In the genomic region with DNA sequence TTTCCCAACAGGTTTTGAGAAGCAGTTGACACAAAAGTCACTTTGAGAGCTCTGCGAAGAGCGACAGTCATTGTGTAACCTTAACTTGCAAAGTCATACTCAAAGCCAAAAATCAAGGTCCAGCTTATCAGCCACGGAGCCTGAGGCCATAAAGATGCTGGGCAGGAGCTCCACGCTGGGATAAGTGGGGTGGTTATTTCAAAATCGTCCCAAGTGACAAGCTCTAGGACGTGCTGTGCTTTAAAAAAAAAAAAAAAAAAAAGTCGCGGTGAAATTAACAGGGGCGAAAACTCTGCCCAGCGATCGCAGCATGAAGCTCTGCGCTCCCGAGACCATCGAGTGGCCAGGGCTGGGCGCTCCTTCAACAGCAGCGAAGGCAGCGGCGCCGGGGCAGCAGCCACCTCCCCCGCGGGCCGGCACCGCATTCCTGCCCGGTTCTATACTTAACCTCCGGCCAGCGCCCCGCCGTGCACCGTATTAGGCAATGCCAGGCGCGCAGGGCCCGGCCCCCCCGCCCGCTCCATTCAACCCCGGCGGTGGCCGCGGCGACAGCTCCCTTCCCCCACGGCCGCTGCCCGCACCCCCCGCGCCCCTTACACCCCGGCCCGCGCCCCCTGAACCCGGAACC, we compare ENCODE assay signal across 8 cellular contexts. TPM values are rescaled to one million over a fixed set of nuclear protein-coding genes. Genes with fewer than 3 reads are reported as not detected.
DNase-seq lines count a peak whose midpoint lies in the region; ATAC-seq and TF ChIP-seq lines count a peak whose summit lies in the region.

No MANE protein-coding gene starts in this region.

- H3K4me3 ChIP-seq in AG10803 (ENCODE audit: low read length) (peak overlapping the region; percentile 77), ovary (peak overlapping the region; percentile 75)

- no peaks in the 10 kb centered on the region for H3K9me3 ChIP-seq in ovary

- WGBS in ovary, 3 donors = 3 to 7% (median 5%) methylated on average over 29 to 48 of the region's 48 CpGs

- peaks cover 24% of the 10 kb centered on the region for H3K27me3 Mint-ChIP-seq in activated naive CD8-positive, alpha-beta T cell treated with anti-CD3 and anti-CD28 coated beads, Interleukin-2, amount 10 ng/mL, durations not matched to agents 7 days and 5 days

- peaks cover 6% of the 10 kb centered on the region for H3K4me1 Mint-ChIP-seq in activated naive CD8-positive, alpha-beta T cell treated with anti-CD3 and anti-CD28 coated beads, Interleukin-2, amount 10 ng/mL, durations not matched to agents 7 days and 5 days

- peak overlapping the region; percentile 28 for H3K4me3 Mint-ChIP-seq in activated naive CD8-positive, alpha-beta T cell treated with anti-CD3 and anti-CD28 coated beads, Interleukin-2, amount 10 ng/mL, durations not matched to agents 7 days and 5 days

- peak overlapping the region; percentile 37 to 64 for H3K27ac ChIP-seq in ovary

- DNase-seq in AG10803 (ENCODE audit: low read depth) (peak; percentile 69), RPMI7951 (ENCODE audit: low read depth) (peak; percentile 84), Right ventricle myocardium superior (peak; percentile 89), ovary (peak; percentile 48 to 71 (median 55)), SKM-1 (lab: John Stamatoyannopoulos, UW; ENCODE audit: unreplicated experiment) (no peak)
- no peak for DNase-seq in activated naive CD8-positive, alpha-beta T cell treated with anti-CD3 and anti-CD28 coated beads, Interleukin-2, amount 10 ng/mL, durations not matched to agents 7 days and 5 days

- no peaks in the 10 kb centered on the region for H3K36me3 ChIP-seq in ovary

- POLR2A ChIA-PET in activated naive CD8-positive, alpha-beta T cell treated with anti-CD3 and anti-CD28 coated beads, Interleukin-2, amount 10 ng/mL, durations not matched to agents 7 days and 5 days (lab: Charles Lee) = interaction anchor here (1.1 to 1.5 kb wide), 2 partner anchors 27 to 32 kb away, joined by 4 to 10 read pairs; a partner anchor contains a TSS

- intact Hi-C loops in Right ventricle myocardium superior (cut with DNase I) (no loop called here), ovary (cut with DNase I) (loop anchor here in 1 of 4 donors (10.0 kb wide), 1 partner anchor 118 kb away; no protein-coding TSS in a partner anchor)

- no peak overlapping the region for H3K27ac Mint-ChIP-seq in activated naive CD8-positive, alpha-beta T cell treated with anti-CD3 and anti-CD28 coated beads, Interleukin-2, amount 10 ng/mL, durations not matched to agents 7 days and 5 days

- no peaks in the 10 kb centered on the region for H3K36me3 Mint-ChIP-seq in activated naive CD8-positive, alpha-beta T cell treated with anti-CD3 and anti-CD28 coated beads, Interleukin-2, amount 10 ng/mL, durations not matched to agents 7 days and 5 days

- TF ChIP-seq CTCF in AG10803 (conservative IDR thresholded peaks at IDR 0.05; ENCODE audit: low read length) (no peak), ovary (IDR thresholded peaks at IDR 0.05) (no peak)

- no peak for TF ChIP-seq POLR2A in ovary (IDR thresholded peaks at IDR 0.05)

- H3K27me3 ChIP-seq in ovary = no peaks in the 10 kb centered on the region

- H3K4me1 ChIP-seq in ovary (ENCODE audit: insufficient read depth) = peaks cover 1% of the 10 kb centered on the region

- no peaks in the 10 kb centered on the region for H3K9me3 Mint-ChIP-seq in activated naive CD8-positive, alpha-beta T cell treated with anti-CD3 and anti-CD28 coated beads, Interleukin-2, amount 10 ng/mL, durations not matched to agents 7 days and 5 days

- TF ChIP-seq EP300 in ovary (IDR thresholded peaks at IDR 0.05) = no peak

- ATAC-seq in GM18873 (IDR thresholded peaks at IDR 0.05; ENCODE audit: low FRiP score, unreplicated experiment) = peak; percentile 44
- peak; percentile 46 for ATAC-seq in HG03097 (IDR thresholded peaks at IDR 0.05; ENCODE audit: low FRiP score, unreplicated experiment)
- peak; percentile 54 for ATAC-seq in activated naive CD8-positive, alpha-beta T cell treated with anti-CD3 and anti-CD28 coated beads, Interleukin-2, amount 10 ng/mL, durations not matched to agents 7 days and 5 days (ENCODE audit: low read depth)
- peak; percentile 90 for ATAC-seq in Right ventricle myocardium superior (ENCODE audit: poor library complexity)

RNA-seq across cellular contexts. Expression of a gene that starts 0.7 kb away (rescaled TPM):
- total RNA-seq in RPMI7951 (2014; rRNA removed; shearing (Covaris generic)) = 53.9 and 61.7 TPM in 2 replicates
- total RNA-seq in activated naive CD8-positive, alpha-beta T cell treated with anti-CD3 and anti-CD28 coated beads, Interleukin-2, amount 10 ng/mL, durations not matched to agents 7 days and 5 days = under 1 TPM; 0.61 to 0.88 TPM
- 139 TPM for total RNA-seq in Right ventricle myocardium superior
- 10 to 100 TPM in 1 of 7 donors, 1 to 10 TPM in 6; 6.4 to 11.7 (median 7.5) TPM for total RNA-seq in ovary
- polyA plus RNA-seq in ovary = 10 to 100 TPM in 1 of 2 donors, 1 to 10 TPM in 1; 4.8 to 13.6 TPM

RNA-seq across cellular contexts. Expression of a gene that starts 27.4 kb away (rescaled TPM):
- 37.1 and 48.5 TPM in 2 replicates for total RNA-seq in RPMI7951 (2014; rRNA removed; shearing (Covaris generic))
- 10 to 100 TPM; 20.0 to 23.1 TPM for total RNA-seq in activated naive CD8-positive, alpha-beta T cell treated with anti-CD3 and anti-CD28 coated beads, Interleukin-2, amount 10 ng/mL, durations not matched to agents 7 days and 5 days
- total RNA-seq in Right ventricle myocardium superior = 18.0 TPM
- total RNA-seq in ovary = 10 to 100 TPM; 14.4 to 24.7 (median 20.3) TPM
- 10 to 100 TPM; 10.7 to 24.0 TPM for polyA plus RNA-seq in ovary

Comparison
In these comparisons a context has a peak if more than half of its experiments do, and no peak if none do; other contexts are left out.
1. DNase-seq: peak in AG10803 (single experiment), RPMI7951 (single experiment), Right ventricle myocardium superior (single experiment) and ovary (5 of 5); none in activated naive CD8-positive, alpha-beta T cell treated with anti-CD3 and anti-CD28 coated beads, Interleukin-2, amount 10 ng/mL, durations not matched to agents 7 days and 5 days (single experiment) and SKM-1 (single experiment).
2. Peak in every context shown above with its lines, with median percentiles within 50 percentile points of each other: ATAC-seq.